ENCODE assay signal across 1 cellular context in the genomic region with DNA sequence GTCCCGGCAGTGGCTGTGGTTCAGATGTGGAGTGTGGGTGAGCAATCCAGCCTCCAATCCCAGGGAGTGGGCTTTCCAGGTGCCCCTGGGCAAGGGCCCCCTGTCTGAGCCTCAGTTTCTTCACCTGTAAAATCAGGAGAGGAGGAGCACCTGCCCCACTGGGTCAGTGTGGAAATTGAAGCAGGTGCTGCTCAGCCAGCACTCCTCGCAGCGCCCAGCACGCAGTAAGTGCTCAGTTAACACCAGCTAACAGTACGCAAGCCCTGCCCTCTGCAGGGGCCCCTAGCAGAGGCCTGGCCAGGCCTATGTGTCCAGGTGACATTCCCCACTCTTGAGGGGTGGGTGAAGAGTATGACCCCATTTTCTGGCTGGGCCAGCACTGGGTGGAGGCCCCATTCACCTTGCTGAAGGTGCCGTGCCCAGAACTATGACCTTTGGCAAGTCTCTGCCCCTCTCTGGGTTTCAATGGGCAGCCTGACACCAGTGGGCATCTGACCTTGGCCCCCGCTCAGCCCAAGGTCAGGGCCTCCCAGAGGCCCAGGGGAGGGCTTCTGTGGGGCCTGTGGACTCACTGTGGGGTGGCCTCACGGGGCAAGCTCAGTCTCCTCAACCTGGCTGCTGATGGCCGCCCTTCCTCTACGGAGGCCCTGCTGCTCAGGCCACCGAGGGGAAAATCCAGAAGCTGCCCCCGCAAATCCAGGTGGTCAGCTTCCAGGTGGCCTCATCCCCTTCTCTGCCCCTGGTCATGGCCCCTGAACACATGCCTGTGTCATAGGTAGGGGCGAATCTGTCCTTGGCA.
TF ChIP-seq lines count a peak whose summit lies in the region.

No MANE protein-coding gene starts in this region.

TF ChIP-seq in HepG2, 621 proteins besides CTCF, POLR2A, EP300 and RAD21 (continued from another document and continues in another):
- TF ChIP-seq CEBPB (IDR thresholded peaks at IDR 0.05; ENCODE audit: borderline replicate concordance, low read depth, low read length) (no peak), ZMYM4 (CRISPR knock-in tag; IDR thresholded peaks at IDR 0.05) (no peak), ZMYM3 (CRISPR knock-in tag; IDR thresholded peaks at IDR 0.05) (peak; percentile 89), KLF16 (CRISPR knock-in tag; IDR thresholded peaks at IDR 0.05) (no peak), KDM2A (CRISPR knock-in tag; IDR thresholded peaks at IDR 0.05; ENCODE audit: borderline replicate concordance, low read depth) (no peak; the same call in 1 of the 2 replicates), ZNF24 (IDR thresholded peaks at IDR 0.05) (no peak), GATAD1 (CRISPR knock-in tag; IDR thresholded peaks at IDR 0.05) (no peak), SUZ12 (IDR thresholded peaks at IDR 0.05; ENCODE audit: low read depth, low read length) (no peak), TOPORS (CRISPR knock-in tag; IDR thresholded peaks at IDR 0.05) (no peak), STAT5B (CRISPR knock-in tag; IDR thresholded peaks at IDR 0.05) (no peak), ZNF547 (CRISPR knock-in tag; IDR thresholded peaks at IDR 0.05) (peak; percentile 55; the same call in 1 of the 2 replicates), NRL (CRISPR knock-in tag; IDR thresholded peaks at IDR 0.05; ENCODE audit: borderline replicate concordance) (peak; percentile 14), ZNF678 (CRISPR knock-in tag; IDR thresholded peaks at IDR 0.05) (no peak), KLF6 (CRISPR knock-in tag; IDR thresholded peaks at IDR 0.05) (no peak; the same call in 1 of the 2 replicates), ZNF766 (CRISPR knock-in tag; IDR thresholded peaks at IDR 0.05; ENCODE audit: borderline replicate concordance) (peak; percentile 43; the same call in 1 of the 2 replicates), ZNF124 (CRISPR knock-in tag; IDR thresholded peaks at IDR 0.05) (no peak), AGO1 (IDR thresholded peaks at IDR 0.05; ENCODE audit: low read depth, low read length, poor library complexity, severe bottlenecking) (peak; percentile 80), ZNF737 (CRISPR knock-in tag; IDR thresholded peaks at IDR 0.05; ENCODE audit: borderline replicate concordance) (no peak), FOXP1 (IDR thresholded peaks at IDR 0.05) (no peak), FOXP1 (CRISPR knock-in tag; IDR thresholded peaks at IDR 0.05) (no peak), MEIS1 (CRISPR knock-in tag; IDR thresholded peaks at IDR 0.05; ENCODE audit: borderline replicate concordance) (0 out of 2 replicates have a peak, but pooled peaks have one; percentile 48), GPN1 (CRISPR knock-in tag; IDR thresholded peaks at IDR 0.05; ENCODE audit: borderline replicate concordance) (no peak), ZNF883 (CRISPR knock-in tag; IDR thresholded peaks at IDR 0.05; ENCODE audit: not compliant biosample characterization) (peak; percentile 32), IRX3 (CRISPR knock-in tag; IDR thresholded peaks at IDR 0.05; ENCODE audit: borderline replicate concordance, low read depth) (no peak), SOX13 (IDR thresholded peaks at IDR 0.05) (no peak), SOX13 (CRISPR knock-in tag; conservative IDR thresholded peaks at IDR 0.05 in 1 of 2, IDR thresholded peaks at IDR 0.05 in 1 of 2) (peak in 1 of 2 experiments; percentile 64; a peak in 1 of 4 replicates)
- TF ChIP-seq, protein P1, sequence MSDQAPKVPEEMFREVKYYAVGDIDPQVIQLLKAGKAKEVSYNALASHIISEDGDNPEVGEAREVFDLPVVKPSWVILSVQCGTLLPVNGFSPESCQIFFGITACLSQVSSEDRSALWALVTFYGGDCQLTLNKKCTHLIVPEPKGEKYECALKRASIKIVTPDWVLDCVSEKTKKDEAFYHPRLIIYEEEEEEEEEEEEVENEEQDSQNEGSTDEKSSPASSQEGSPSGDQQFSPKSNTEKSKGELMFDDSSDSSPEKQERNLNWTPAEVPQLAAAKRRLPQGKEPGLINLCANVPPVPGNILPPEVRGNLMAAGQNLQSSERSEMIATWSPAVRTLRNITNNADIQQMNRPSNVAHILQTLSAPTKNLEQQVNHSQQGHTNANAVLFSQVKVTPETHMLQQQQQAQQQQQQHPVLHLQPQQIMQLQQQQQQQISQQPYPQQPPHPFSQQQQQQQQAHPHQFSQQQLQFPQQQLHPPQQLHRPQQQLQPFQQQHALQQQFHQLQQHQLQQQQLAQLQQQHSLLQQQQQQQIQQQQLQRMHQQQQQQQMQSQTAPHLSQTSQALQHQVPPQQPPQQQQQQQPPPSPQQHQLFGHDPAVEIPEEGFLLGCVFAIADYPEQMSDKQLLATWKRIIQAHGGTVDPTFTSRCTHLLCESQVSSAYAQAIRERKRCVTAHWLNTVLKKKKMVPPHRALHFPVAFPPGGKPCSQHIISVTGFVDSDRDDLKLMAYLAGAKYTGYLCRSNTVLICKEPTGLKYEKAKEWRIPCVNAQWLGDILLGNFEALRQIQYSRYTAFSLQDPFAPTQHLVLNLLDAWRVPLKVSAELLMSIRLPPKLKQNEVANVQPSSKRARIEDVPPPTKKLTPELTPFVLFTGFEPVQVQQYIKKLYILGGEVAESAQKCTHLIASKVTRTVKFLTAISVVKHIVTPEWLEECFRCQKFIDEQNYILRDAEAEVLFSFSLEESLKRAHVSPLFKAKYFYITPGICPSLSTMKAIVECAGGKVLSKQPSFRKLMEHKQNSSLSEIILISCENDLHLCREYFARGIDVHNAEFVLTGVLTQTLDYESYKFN (CRISPR knock-in tag; conservative IDR thresholded peaks at IDR 0.05): peak; percentile 86
- TF ChIP-seq, protein P2, sequence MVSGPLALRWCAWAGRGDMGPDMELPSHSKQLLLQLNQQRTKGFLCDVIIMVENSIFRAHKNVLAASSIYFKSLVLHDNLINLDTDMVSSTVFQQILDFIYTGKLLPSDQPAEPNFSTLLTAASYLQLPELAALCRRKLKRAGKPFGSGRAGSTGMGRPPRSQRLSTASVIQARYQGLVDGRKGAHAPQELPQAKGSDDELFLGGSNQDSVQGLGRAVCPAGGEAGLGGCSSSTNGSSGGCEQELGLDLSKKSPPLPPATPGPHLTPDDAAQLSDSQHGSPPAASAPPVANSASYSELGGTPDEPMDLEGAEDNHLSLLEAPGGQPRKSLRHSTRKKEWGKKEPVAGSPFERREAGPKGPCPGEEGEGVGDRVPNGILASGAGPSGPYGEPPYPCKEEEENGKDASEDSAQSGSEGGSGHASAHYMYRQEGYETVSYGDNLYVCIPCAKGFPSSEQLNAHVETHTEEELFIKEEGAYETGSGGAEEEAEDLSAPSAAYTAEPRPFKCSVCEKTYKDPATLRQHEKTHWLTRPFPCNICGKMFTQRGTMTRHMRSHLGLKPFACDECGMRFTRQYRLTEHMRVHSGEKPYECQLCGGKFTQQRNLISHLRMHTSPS (CRISPR knock-in tag; IDR thresholded peaks at IDR 0.05; ENCODE audit: low read depth): peak; percentile 99
- TF ChIP-seq, protein P3, sequence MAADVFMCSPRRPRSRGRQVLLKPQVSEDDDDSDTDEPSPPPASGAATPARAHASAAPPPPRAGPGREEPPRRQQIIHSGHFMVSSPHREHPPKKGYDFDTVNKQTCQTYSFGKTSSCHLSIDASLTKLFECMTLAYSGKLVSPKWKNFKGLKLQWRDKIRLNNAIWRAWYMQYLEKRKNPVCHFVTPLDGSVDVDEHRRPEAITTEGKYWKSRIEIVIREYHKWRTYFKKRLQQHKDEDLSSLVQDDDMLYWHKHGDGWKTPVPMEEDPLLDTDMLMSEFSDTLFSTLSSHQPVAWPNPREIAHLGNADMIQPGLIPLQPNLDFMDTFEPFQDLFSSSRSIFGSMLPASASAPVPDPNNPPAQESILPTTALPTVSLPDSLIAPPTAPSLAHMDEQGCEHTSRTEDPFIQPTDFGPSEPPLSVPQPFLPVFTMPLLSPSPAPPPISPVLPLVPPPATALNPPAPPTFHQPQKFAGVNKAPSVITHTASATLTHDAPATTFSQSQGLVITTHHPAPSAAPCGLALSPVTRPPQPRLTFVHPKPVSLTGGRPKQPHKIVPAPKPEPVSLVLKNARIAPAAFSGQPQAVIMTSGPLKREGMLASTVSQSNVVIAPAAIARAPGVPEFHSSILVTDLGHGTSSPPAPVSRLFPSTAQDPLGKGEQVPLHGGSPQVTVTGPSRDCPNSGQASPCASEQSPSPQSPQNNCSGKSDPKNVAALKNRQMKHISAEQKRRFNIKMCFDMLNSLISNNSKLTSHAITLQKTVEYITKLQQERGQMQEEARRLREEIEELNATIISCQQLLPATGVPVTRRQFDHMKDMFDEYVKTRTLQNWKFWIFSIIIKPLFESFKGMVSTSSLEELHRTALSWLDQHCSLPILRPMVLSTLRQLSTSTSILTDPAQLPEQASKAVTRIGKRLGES (CRISPR knock-in tag; IDR thresholded peaks at IDR 0.05; ENCODE audit: borderline replicate concordance): peak; percentile 46; the same call in 1 of the 2 replicates
- TF ChIP-seq, protein P4, sequence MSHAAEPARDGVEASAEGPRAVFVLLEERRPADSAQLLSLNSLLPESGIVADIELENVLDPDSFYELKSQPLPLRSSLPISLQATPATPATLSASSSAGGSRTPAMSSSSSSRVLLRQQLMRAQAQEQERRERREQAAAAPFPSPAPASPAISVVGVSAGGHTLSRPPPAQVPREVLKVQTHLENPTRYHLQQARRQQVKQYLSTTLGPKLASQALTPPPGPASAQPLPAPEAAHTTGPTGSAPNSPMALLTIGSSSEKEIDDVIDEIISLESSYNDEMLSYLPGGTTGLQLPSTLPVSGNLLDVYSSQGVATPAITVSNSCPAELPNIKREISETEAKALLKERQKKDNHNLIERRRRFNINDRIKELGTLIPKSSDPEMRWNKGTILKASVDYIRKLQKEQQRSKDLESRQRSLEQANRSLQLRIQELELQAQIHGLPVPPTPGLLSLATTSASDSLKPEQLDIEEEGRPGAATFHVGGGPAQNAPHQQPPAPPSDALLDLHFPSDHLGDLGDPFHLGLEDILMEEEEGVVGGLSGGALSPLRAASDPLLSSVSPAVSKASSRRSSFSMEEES (CRISPR knock-in tag; IDR thresholded peaks at IDR 0.05): no peak
- TF ChIP-seq, protein P5, sequence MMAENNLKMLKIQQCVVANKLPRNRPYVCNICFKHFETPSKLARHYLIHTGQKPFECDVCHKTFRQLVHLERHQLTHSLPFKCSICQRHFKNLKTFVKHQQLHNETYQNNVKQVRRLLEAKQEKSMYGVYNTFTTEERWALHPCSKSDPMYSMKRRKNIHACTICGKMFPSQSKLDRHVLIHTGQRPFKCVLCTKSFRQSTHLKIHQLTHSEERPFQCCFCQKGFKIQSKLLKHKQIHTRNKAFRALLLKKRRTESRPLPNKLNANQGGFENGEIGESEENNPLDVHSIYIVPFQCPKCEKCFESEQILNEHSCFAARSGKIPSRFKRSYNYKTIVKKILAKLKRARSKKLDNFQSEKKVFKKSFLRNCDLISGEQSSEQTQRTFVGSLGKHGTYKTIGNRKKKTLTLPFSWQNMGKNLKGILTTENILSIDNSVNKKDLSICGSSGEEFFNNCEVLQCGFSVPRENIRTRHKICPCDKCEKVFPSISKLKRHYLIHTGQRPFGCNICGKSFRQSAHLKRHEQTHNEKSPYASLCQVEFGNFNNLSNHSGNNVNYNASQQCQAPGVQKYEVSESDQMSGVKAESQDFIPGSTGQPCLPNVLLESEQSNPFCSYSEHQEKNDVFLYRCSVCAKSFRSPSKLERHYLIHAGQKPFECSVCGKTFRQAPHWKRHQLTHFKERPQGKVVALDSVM (CRISPR knock-in tag; IDR thresholded peaks at IDR 0.05): peak; percentile 71; the same call in 1 of the 2 replicates
- TF ChIP-seq, protein P6, sequence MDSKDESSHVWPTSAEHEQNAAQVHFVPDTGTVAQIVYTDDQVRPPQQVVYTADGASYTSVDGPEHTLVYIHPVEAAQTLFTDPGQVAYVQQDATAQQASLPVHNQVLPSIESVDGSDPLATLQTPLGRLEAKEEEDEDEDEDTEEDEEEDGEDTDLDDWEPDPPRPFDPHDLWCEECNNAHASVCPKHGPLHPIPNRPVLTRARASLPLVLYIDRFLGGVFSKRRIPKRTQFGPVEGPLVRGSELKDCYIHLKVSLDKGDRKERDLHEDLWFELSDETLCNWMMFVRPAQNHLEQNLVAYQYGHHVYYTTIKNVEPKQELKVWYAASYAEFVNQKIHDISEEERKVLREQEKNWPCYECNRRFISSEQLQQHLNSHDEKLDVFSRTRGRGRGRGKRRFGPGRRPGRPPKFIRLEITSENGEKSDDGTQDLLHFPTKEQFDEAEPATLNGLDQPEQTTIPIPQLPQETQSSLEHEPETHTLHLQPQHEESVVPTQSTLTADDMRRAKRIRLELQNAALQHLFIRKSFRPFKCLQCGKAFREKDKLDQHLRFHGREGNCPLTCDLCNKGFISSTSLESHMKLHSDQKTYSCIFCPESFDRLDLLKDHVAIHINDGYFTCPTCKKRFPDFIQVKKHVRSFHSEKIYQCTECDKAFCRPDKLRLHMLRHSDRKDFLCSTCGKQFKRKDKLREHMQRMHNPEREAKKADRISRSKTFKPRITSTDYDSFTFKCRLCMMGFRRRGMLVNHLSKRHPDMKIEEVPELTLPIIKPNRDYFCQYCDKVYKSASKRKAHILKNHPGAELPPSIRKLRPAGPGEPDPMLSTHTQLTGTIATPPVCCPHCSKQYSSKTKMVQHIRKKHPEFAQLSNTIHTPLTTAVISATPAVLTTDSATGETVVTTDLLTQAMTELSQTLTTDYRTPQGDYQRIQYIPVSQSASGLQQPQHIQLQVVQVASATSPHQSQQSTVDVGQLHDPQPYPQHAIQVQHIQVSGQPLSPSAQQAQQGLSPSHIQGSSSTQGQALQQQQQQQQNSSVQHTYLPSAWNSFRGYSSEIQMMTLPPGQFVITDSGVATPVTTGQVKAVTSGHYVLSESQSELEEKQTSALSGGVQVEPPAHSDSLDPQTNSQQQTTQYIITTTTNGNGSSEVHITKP (CRISPR knock-in tag; IDR thresholded peaks at IDR 0.05; ENCODE audit: low read depth): no peak; the same call in 1 of the 2 replicates
- TF ChIP-seq, protein P7, sequence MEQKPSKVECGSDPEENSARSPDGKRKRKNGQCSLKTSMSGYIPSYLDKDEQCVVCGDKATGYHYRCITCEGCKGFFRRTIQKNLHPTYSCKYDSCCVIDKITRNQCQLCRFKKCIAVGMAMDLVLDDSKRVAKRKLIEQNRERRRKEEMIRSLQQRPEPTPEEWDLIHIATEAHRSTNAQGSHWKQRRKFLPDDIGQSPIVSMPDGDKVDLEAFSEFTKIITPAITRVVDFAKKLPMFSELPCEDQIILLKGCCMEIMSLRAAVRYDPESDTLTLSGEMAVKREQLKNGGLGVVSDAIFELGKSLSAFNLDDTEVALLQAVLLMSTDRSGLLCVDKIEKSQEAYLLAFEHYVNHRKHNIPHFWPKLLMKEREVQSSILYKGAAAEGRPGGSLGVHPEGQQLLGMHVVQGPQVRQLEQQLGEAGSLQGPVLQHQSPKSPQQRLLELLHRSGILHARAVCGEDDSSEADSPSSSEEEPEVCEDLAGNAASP (CRISPR knock-in tag; IDR thresholded peaks at IDR 0.05; ENCODE audit: borderline replicate concordance): no peak; the same call in 1 of the 2 replicates
- TF ChIP-seq, protein P8, sequence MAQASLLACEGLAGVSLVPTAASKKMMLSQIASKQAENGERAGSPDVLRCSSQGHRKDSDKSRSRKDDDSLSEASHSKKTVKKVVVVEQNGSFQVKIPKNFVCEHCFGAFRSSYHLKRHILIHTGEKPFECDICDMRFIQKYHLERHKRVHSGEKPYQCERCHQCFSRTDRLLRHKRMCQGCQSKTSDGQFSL (CRISPR knock-in tag; IDR thresholded peaks at IDR 0.05): peak; percentile 73
- TF ChIP-seq, protein P9, sequence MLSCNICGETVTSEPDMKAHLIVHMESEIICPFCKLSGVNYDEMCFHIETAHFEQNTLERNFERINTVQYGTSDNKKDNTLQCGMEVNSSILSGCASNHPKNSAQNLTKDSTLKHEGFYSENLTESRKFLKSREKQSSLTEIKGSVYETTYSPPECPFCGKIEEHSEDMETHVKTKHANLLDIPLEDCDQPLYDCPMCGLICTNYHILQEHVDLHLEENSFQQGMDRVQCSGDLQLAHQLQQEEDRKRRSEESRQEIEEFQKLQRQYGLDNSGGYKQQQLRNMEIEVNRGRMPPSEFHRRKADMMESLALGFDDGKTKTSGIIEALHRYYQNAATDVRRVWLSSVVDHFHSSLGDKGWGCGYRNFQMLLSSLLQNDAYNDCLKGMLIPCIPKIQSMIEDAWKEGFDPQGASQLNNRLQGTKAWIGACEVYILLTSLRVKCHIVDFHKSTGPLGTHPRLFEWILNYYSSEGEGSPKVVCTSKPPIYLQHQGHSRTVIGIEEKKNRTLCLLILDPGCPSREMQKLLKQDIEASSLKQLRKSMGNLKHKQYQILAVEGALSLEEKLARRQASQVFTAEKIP (CRISPR knock-in tag; IDR thresholded peaks at IDR 0.05; ENCODE audit: borderline replicate concordance): no peak
